1 cellular context compared by ENCODE assay signal in genomic region chr10:80492875-80493413, GRCh38.
TF ChIP-seq lines count a peak whose summit lies in the region.

No MANE protein-coding gene starts in this region.

TF ChIP-seq in WTC11, 78 proteins besides CTCF, POLR2A, EP300 and RAD21 (continued from another document):
- TF ChIP-seq ATF6 (CRISPR knock-in tag; IDR thresholded peaks at IDR 0.05) (no peak), GABPB1 (CRISPR knock-in tag; IDR thresholded peaks at IDR 0.05) (no peak), HMGA2 (CRISPR knock-in tag; IDR thresholded peaks at IDR 0.05) (no peak), CREM (CRISPR knock-in tag; IDR thresholded peaks at IDR 0.05) (no peak), KAT7 (CRISPR knock-in tag; IDR thresholded peaks at IDR 0.05; ENCODE audit: borderline replicate concordance) (no peak), E2F4 (CRISPR knock-in tag; IDR thresholded peaks at IDR 0.05; ENCODE audit: borderline replicate concordance, low read depth) (no peak), GTF2I (CRISPR knock-in tag; conservative IDR thresholded peaks at IDR 0.05) (no peak), ZBTB21 (CRISPR knock-in tag; IDR thresholded peaks at IDR 0.05; ENCODE audit: borderline replicate concordance) (no peak), SMAD4 (CRISPR knock-in tag; IDR thresholded peaks at IDR 0.05) (no peak)
TF ChIP-seq in WTC11: peak in this region for 0.
